ENCODE assay signal across 10 cellular contexts in genomic region chr17:38510424-38511125, GRCh38.
DNase-seq lines count a peak whose midpoint lies in the region; ATAC-seq lines count a peak whose summit lies in the region.
"Had no signal": no experiment of that assay in that cellular context is flagged by ENCODE, and none has a peak within 500 bp of the region (broad histone marks: within the 10 kb centered on the region; RNA-seq: fewer than 3 reads in every experiment).

No MANE protein-coding gene starts in this region.

- peaks cover 2% of the 10 kb centered on the region for H3K36me3 Mint-ChIP-seq in activated CD4-positive, alpha-beta T cell treated with anti-CD3 and anti-CD28 coated beads, Interleukin-2, amount 10 ng/mL, durations not matched to agents 7 days and 5 days (ENCODE audit: low read depth)
- no peaks in the 10 kb centered on the region for H3K36me3 Mint-ChIP-seq in activated naive CD8-positive, alpha-beta T cell treated with anti-CD3 and anti-CD28 coated beads for 36 hours

- no peaks in the 10 kb centered on the region for H3K9me3 Mint-ChIP-seq in activated CD4-positive, alpha-beta T cell treated with anti-CD3 and anti-CD28 coated beads, Interleukin-2, amount 10 ng/mL, durations not matched to agents 7 days and 5 days
- no peaks in the 10 kb centered on the region for H3K9me3 Mint-ChIP-seq in activated naive CD8-positive, alpha-beta T cell treated with anti-CD3 and anti-CD28 coated beads for 36 hours
- no peaks in the 10 kb centered on the region for H3K9me3 Mint-ChIP-seq in stimulated activated naive CD8-positive, alpha-beta T cell treated with anti-CD3 and anti-CD28 coated beads, Interleukin-15, amount 100 ng/mL, for 72 hours

- H3K27ac Mint-ChIP-seq in activated CD4-positive, alpha-beta T cell treated with anti-CD3 and anti-CD28 coated beads, Interleukin-2, amount 10 ng/mL, durations not matched to agents 7 days and 5 days, result no peak overlapping the region
- H3K27ac Mint-ChIP-seq in activated naive CD8-positive, alpha-beta T cell treated with anti-CD3 and anti-CD28 coated beads for 36 hours, result no peak overlapping the region
- H3K27ac Mint-ChIP-seq in stimulated activated naive CD8-positive, alpha-beta T cell treated with anti-CD3 and anti-CD28 coated beads, Interleukin-15, amount 100 ng/mL, for 72 hours, result no peak overlapping the region

- H3K4me3 Mint-ChIP-seq in activated CD4-positive, alpha-beta T cell treated with anti-CD3 and anti-CD28 coated beads, Interleukin-2, amount 10 ng/mL, durations not matched to agents 7 days and 5 days, result peak overlapping the region; percentile 27
- H3K4me3 Mint-ChIP-seq in activated naive CD8-positive, alpha-beta T cell treated with anti-CD3 and anti-CD28 coated beads for 36 hours, result peak overlapping the region; percentile 34
- H3K4me3 Mint-ChIP-seq in stimulated activated naive CD8-positive, alpha-beta T cell treated with anti-CD3 and anti-CD28 coated beads, Interleukin-15, amount 100 ng/mL, for 72 hours, result peak overlapping the region in 1 of 2 donors; percentile 51

- ATAC-seq in stimulated activated naive CD8-positive, alpha-beta T cell treated with anti-CD3 and anti-CD28 coated beads, Interleukin-15, amount 100 ng/mL, for 72 hours, result peak; percentile 38
- ATAC-seq in HG03280 (IDR thresholded peaks at IDR 0.05; ENCODE audit: unreplicated experiment), result no peak

- CTCF ChIA-PET in activated CD4-positive, alpha-beta T cell treated with anti-CD3 and anti-CD28 coated beads, Interleukin-2, amount 10 ng/mL, durations not matched to agents 7 days and 5 days (lab: Charles Lee), result interaction anchor here (1.4 kb wide), 1 partner anchor 19 kb away, joined by 3 read pairs; no protein-coding TSS in a partner anchor

- POLR2A ChIA-PET in activated CD4-positive, alpha-beta T cell treated with anti-CD3 and anti-CD28 coated beads, Interleukin-2, amount 10 ng/mL, durations not matched to agents 7 days and 5 days (lab: Charles Lee), result no interaction called here

- peaks cover 37% of the 10 kb centered on the region for H3K27me3 Mint-ChIP-seq in activated CD4-positive, alpha-beta T cell treated with anti-CD3 and anti-CD28 coated beads, Interleukin-2, amount 10 ng/mL, durations not matched to agents 7 days and 5 days
- peaks cover 44% of the 10 kb centered on the region for H3K27me3 Mint-ChIP-seq in activated naive CD8-positive, alpha-beta T cell treated with anti-CD3 and anti-CD28 coated beads for 36 hours
- peaks cover 53% of the 10 kb centered on the region for H3K27me3 Mint-ChIP-seq in stimulated activated naive CD8-positive, alpha-beta T cell treated with anti-CD3 and anti-CD28 coated beads, Interleukin-15, amount 100 ng/mL, for 72 hours

- in situ Hi-C loops in ACHN (cut with HindIII; ENCODE audit: low pct_ligation_motif_present, low pct_unique_long_range_greater_than_20kb, low sequenced_read_pairs), result no loop called here

- DNase-seq in activated CD4-positive, alpha-beta T cell treated with anti-CD3 and anti-CD28 coated beads, Interleukin-2, amount 10 ng/mL, durations not matched to agents 7 days and 5 days, result no peak
- DNase-seq in activated CD4-positive, alpha-beta T cell treated with anti-CD3 and anti-CD28 coated beads for 1 hour, result no peak
- DNase-seq in activated naive CD8-positive, alpha-beta T cell treated with anti-CD3 and anti-CD28 coated beads for 36 hours, result peak; percentile 21
- DNase-seq in iPS-NIHi7 (ENCODE audit: extremely low spot score) (peak; percentile 83), ACHN (no peak), HT-29 (ENCODE audit: low spot score) (no peak)
- DNase-seq in stimulated activated naive CD8-positive, alpha-beta T cell treated with anti-CD3 and anti-CD28 coated beads, Interleukin-15, amount 100 ng/mL, for 72 hours, result no peak
- DNase-seq: AML-193, colonic mucosa had no signal

- H3K4me1 Mint-ChIP-seq in activated CD4-positive, alpha-beta T cell treated with anti-CD3 and anti-CD28 coated beads, Interleukin-2, amount 10 ng/mL, durations not matched to agents 7 days and 5 days, result peaks cover 8% of the 10 kb centered on the region
- H3K4me1 Mint-ChIP-seq in activated naive CD8-positive, alpha-beta T cell treated with anti-CD3 and anti-CD28 coated beads for 36 hours, result peaks cover 10% of the 10 kb centered on the region
- H3K4me1 Mint-ChIP-seq in stimulated activated naive CD8-positive, alpha-beta T cell treated with anti-CD3 and anti-CD28 coated beads, Interleukin-15, amount 100 ng/mL, for 72 hours, result peaks cover 16% of the 10 kb centered on the region

Comparison
In these comparisons a context has a peak if more than half of its experiments do, and no peak if none do; other contexts are left out.
1. DNase-seq: peak in activated naive CD8-positive, alpha-beta T cell treated with anti-CD3 and anti-CD28 coated beads for 36 hours (single experiment) and iPS-NIHi7 (single experiment); none in activated CD4-positive, alpha-beta T cell treated with anti-CD3 and anti-CD28 coated beads, Interleukin-2, amount 10 ng/mL, durations not matched to agents 7 days and 5 days (single experiment), activated CD4-positive, alpha-beta T cell treated with anti-CD3 and anti-CD28 coated beads for 1 hour (single experiment), stimulated activated naive CD8-positive, alpha-beta T cell treated with anti-CD3 and anti-CD28 coated beads, Interleukin-15, amount 100 ng/mL, for 72 hours (0 of 2), ACHN (single experiment) and HT-29 (single experiment).